19 cellular contexts compared by ENCODE assay signal in genomic region chrY:14255963-14256816, GRCh38.
DNase-seq lines count a peak whose midpoint lies in the region; ATAC-seq and TF ChIP-seq lines count a peak whose summit lies in the region.
"Had no signal": no experiment of that assay in that cellular context is flagged by ENCODE, and none has a peak within 500 bp of the region (broad histone marks: within the 10 kb centered on the region; RNA-seq: fewer than 3 reads in every experiment).

No MANE protein-coding gene starts in this region.

- H3K9me3 ChIP-seq in uterus: no peaks in the 10 kb centered on the region
- H3K9me3 ChIP-seq: heart right ventricle had no signal

- TF ChIP-seq POLR2A in uterus (IDR thresholded peaks at IDR 0.05): no peak

- intact Hi-C loops in uterus (cut with DNase I; ENCODE audit: low total_unique reads): no loop called here

- no peak overlapping the region for H3K27ac ChIP-seq in uterus
- H3K27ac ChIP-seq: coronary artery, heart right ventricle had no signal

- H3K36me3 Mint-ChIP-seq in activated naive CD4-positive, alpha-beta T cell treated with anti-CD3 and anti-CD28 coated beads, Interleukin-2, amount 50 U/mL, for 24 hours: no peaks in the 10 kb centered on the region
- no peaks in the 10 kb centered on the region for H3K36me3 Mint-ChIP-seq in T-helper 1 cell treated with Interleukin-12 subunit alpha and Interleukin-12 subunit beta and Interleukin-4 antibody, amounts not matched to agents 30 μg/mL and 1 μg/mL, for 36 hours (ENCODE audit: low read depth)

- no peaks in the 10 kb centered on the region for H3K27me3 ChIP-seq in uterus
- H3K27me3 ChIP-seq: heart right ventricle had no signal

- no peak for TF ChIP-seq CTCF in uterus (IDR thresholded peaks at IDR 0.05)

- no peaks in the 10 kb centered on the region for H3K9me3 Mint-ChIP-seq in activated naive CD4-positive, alpha-beta T cell treated with anti-CD3 and anti-CD28 coated beads, Interleukin-2, amount 50 U/mL, for 24 hours
- H3K9me3 Mint-ChIP-seq in T-helper 1 cell treated with Interleukin-12 subunit alpha and Interleukin-12 subunit beta and Interleukin-4 antibody, amounts not matched to agents 30 μg/mL and 1 μg/mL, for 36 hours: peaks cover 4% of the 10 kb centered on the region
- H3K9me3 Mint-ChIP-seq in stimulated activated naive CD8-positive, alpha-beta T cell treated with anti-CD3 and anti-CD28 coated beads, Interleukin-15, amount 100 ng/mL, for 72 hours: peaks cover 0 to 5% of the 10 kb centered on the region in 2 donors
- H3K9me3 Mint-ChIP-seq: activated B cell treated with CpG ODN at 0.5 μM for 24 hours had no signal

- H3K4me1 ChIP-seq in uterus: no peaks in the 10 kb centered on the region
- H3K4me1 ChIP-seq: heart right ventricle had no signal

- H3K27ac Mint-ChIP-seq in activated naive CD4-positive, alpha-beta T cell treated with anti-CD3 and anti-CD28 coated beads, Interleukin-2, amount 50 U/mL, for 24 hours: peak overlapping the region; percentile 47
- H3K27ac Mint-ChIP-seq in T-helper 1 cell treated with Interleukin-12 subunit alpha and Interleukin-12 subunit beta and Interleukin-4 antibody, amounts not matched to agents 30 μg/mL and 1 μg/mL, for 36 hours: peak overlapping the region; percentile 66
- peak overlapping the region; percentile 83 to 92 for H3K27ac Mint-ChIP-seq in stimulated activated naive CD8-positive, alpha-beta T cell treated with anti-CD3 and anti-CD28 coated beads, Interleukin-15, amount 100 ng/mL, for 72 hours
- H3K27ac Mint-ChIP-seq: activated B cell treated with CpG ODN at 0.5 μM for 24 hours had no signal

- no peak overlapping the region for H3K4me3 ChIP-seq in uterus
- H3K4me3 ChIP-seq: coronary artery, heart right ventricle, K562 had no signal

- no peak for DNase-seq in activated naive CD4-positive, alpha-beta T cell treated with anti-CD3 and anti-CD28 coated beads, Interleukin-2, amount 50 U/mL, for 16 hours
- DNase-seq in stimulated activated naive CD8-positive, alpha-beta T cell treated with anti-CD3 and anti-CD28 coated beads, Interleukin-15, amount 100 ng/mL, for 72 hours: no peak
- no peak for DNase-seq in uterus
- DNase-seq in mucosa of gallbladder (ENCODE audit: low spot score): no peak
- no peak for DNase-seq in amniotic stem cell (lab: John Stamatoyannopoulos, UW)
- DNase-seq: activated B cell treated with CpG ODN at 0.5 μM for 24 hours; activated T-cell treated with anti-CD3 and anti-CD28 coated beads, Interleukin-2, amount 50 U/mL, for 1 hour; erythroblast; heart right ventricle; left colon; NCI-H1417 treated with DMSO at 0.1 percent for 48 hours; NCI-H510A treated with DMSO at 0.1 percent for 48 hours; posterior cingulate gyrus; stimulated activated CD4-positive, alpha-beta T cell treated with anti-CD3 and anti-CD28 coated beads, Interleukin-12 subunit alpha, Interleukin-12 subunit beta, amount 100 ng/mL, for 4 hours had no signal

- peak overlapping the region; percentile 27 for H3K4me3 Mint-ChIP-seq in activated naive CD4-positive, alpha-beta T cell treated with anti-CD3 and anti-CD28 coated beads, Interleukin-2, amount 50 U/mL, for 24 hours
- H3K4me3 Mint-ChIP-seq in T-helper 1 cell treated with Interleukin-12 subunit alpha and Interleukin-12 subunit beta and Interleukin-4 antibody, amounts not matched to agents 30 μg/mL and 1 μg/mL, for 36 hours: peak overlapping the region; percentile 70
- H3K4me3 Mint-ChIP-seq in stimulated activated naive CD8-positive, alpha-beta T cell treated with anti-CD3 and anti-CD28 coated beads, Interleukin-15, amount 100 ng/mL, for 72 hours: peak overlapping the region; percentile 44 to 52
- H3K4me3 Mint-ChIP-seq: activated B cell treated with CpG ODN at 0.5 μM for 24 hours had no signal

- peak; percentile 50 for ATAC-seq in HG02623 (IDR thresholded peaks at IDR 0.05; ENCODE audit: unreplicated experiment)
- peak; percentile 67 for ATAC-seq in stimulated activated naive CD8-positive, alpha-beta T cell treated with anti-CD3 and anti-CD28 coated beads, Interleukin-15, amount 100 ng/mL, for 72 hours
- ATAC-seq: heart right ventricle, K562, left colon had no signal

- H3K36me3 ChIP-seq in uterus: no peaks in the 10 kb centered on the region
- H3K36me3 ChIP-seq: heart right ventricle had no signal

- H3K27me3 Mint-ChIP-seq in activated naive CD4-positive, alpha-beta T cell treated with anti-CD3 and anti-CD28 coated beads, Interleukin-2, amount 50 U/mL, for 24 hours: no peaks in the 10 kb centered on the region
- H3K27me3 Mint-ChIP-seq in T-helper 1 cell treated with Interleukin-12 subunit alpha and Interleukin-12 subunit beta and Interleukin-4 antibody, amounts not matched to agents 30 μg/mL and 1 μg/mL, for 36 hours (ENCODE audit: low read depth): peaks cover 6% of the 10 kb centered on the region
- H3K27me3 Mint-ChIP-seq in stimulated activated naive CD8-positive, alpha-beta T cell treated with anti-CD3 and anti-CD28 coated beads, Interleukin-15, amount 100 ng/mL, for 72 hours: peaks cover 8% of the 10 kb centered on the region
- H3K27me3 Mint-ChIP-seq: activated B cell treated with CpG ODN at 0.5 μM for 24 hours had no signal

- H3K4me1 Mint-ChIP-seq in activated naive CD4-positive, alpha-beta T cell treated with anti-CD3 and anti-CD28 coated beads, Interleukin-2, amount 50 U/mL, for 24 hours: peaks cover 20% of the 10 kb centered on the region
- peaks cover 12% of the 10 kb centered on the region for H3K4me1 Mint-ChIP-seq in T-helper 1 cell treated with Interleukin-12 subunit alpha and Interleukin-12 subunit beta and Interleukin-4 antibody, amounts not matched to agents 30 μg/mL and 1 μg/mL, for 36 hours (ENCODE audit: low read depth)
- peaks cover 17% of the 10 kb centered on the region for H3K4me1 Mint-ChIP-seq in stimulated activated naive CD8-positive, alpha-beta T cell treated with anti-CD3 and anti-CD28 coated beads, Interleukin-15, amount 100 ng/mL, for 72 hours
